16 cellular contexts compared by ENCODE assay signal in genomic region chr3:127677541-127678314, GRCh38. TPM values are rescaled to one million over a fixed set of nuclear protein-coding genes. Genes with fewer than 3 reads are reported as not detected.
A peak's percentile ranks its signal among the peaks of the same experiment; 100 is the strongest.
DNase-seq lines count a peak whose midpoint lies in the region; ATAC-seq, FAIRE-seq and TF ChIP-seq lines count a peak whose summit lies in the region.
"Had no signal": no experiment of that assay in that cellular context is flagged by ENCODE, and none has a peak within 500 bp of the region (broad histone marks: within the 10 kb centered on the region; RNA-seq: fewer than 3 reads in every experiment).

No MANE protein-coding gene starts in this region.

- ATAC-seq in body of pancreas, result no peak
- no peak for ATAC-seq in natural killer cell treated with Interleukin-12 subunit alpha and Interleukin-12 subunit beta and Interleukin-15 and Interleukin-18, amount 100 ng/mL, for 72 hours
- ATAC-seq in GM19397 (IDR thresholded peaks at IDR 0.05; ENCODE audit: unreplicated experiment), result no peak

- H3K4me3 Mint-ChIP-seq in natural killer cell treated with Interleukin-12 subunit alpha and Interleukin-12 subunit beta and Interleukin-15 and Interleukin-18, amount 100 ng/mL, for 72 hours, result no peak overlapping the region
- H3K4me3 Mint-ChIP-seq: activated naive CD4-positive, alpha-beta T cell treated with anti-CD3 and anti-CD28 coated beads, Interleukin-2, amount 50 U/mL, for 24 hours had no signal

- H3K27me3 ChIP-seq in body of pancreas (no peaks in the 10 kb centered on the region), stomach (no peaks in the 10 kb centered on the region)

- 92% methylated on average over 12 to 17 of the region's 17 CpGs for WGBS in body of pancreas, 2 donors
- 87 to 93% (median 92%) methylated on average over 17 of the region's 17 CpGs for WGBS in stomach, 5 donors

- H3K9me3 ChIP-seq in body of pancreas, result no peaks in the 10 kb centered on the region
- H3K9me3 ChIP-seq in stomach, result no peaks in the 10 kb centered on the region

- H3K27ac Mint-ChIP-seq in natural killer cell treated with Interleukin-12 subunit alpha and Interleukin-12 subunit beta and Interleukin-15 and Interleukin-18, amount 100 ng/mL, for 72 hours, result no peak overlapping the region
- H3K27ac Mint-ChIP-seq: activated naive CD4-positive, alpha-beta T cell treated with anti-CD3 and anti-CD28 coated beads, Interleukin-2, amount 50 U/mL, for 24 hours had no signal

- FAIRE-seq in GM12892 (lab: Jason Lieb, UNC), result no peak

- TF ChIP-seq CTCF in body of pancreas (IDR thresholded peaks at IDR 0.05) (no peak), stomach (IDR thresholded peaks at IDR 0.05) (no peak)

- intact Hi-C loops in body of pancreas (cut with DNase I), result no loop called here
- intact Hi-C loops in stomach (cut with DNase I; ENCODE audit: low total_unique reads), result no loop called here

- H3K4me3 ChIP-seq in body of pancreas, result no peak overlapping the region
- no peak overlapping the region for H3K4me3 ChIP-seq in stomach

- H3K9me3 Mint-ChIP-seq in natural killer cell treated with Interleukin-12 subunit alpha and Interleukin-12 subunit beta and Interleukin-15 and Interleukin-18, amount 100 ng/mL, for 72 hours, result no peaks in the 10 kb centered on the region
- H3K9me3 Mint-ChIP-seq: activated naive CD4-positive, alpha-beta T cell treated with anti-CD3 and anti-CD28 coated beads, Interleukin-2, amount 50 U/mL, for 24 hours had no signal

- H3K36me3 Mint-ChIP-seq in natural killer cell treated with Interleukin-12 subunit alpha and Interleukin-12 subunit beta and Interleukin-15 and Interleukin-18, amount 100 ng/mL, for 72 hours, result no peaks in the 10 kb centered on the region
- H3K36me3 Mint-ChIP-seq: activated naive CD4-positive, alpha-beta T cell treated with anti-CD3 and anti-CD28 coated beads, Interleukin-2, amount 50 U/mL, for 24 hours had no signal

- H3K36me3 ChIP-seq in body of pancreas (replicated peaks in 1 of 2; ENCODE audit: insufficient read depth in 1 of 2, low read depth in 2 of 2) (peaks cover 0 to 2% of the 10 kb centered on the region in 2 donors), stomach (peaks cover 14 to 54% (median 49%) of the 10 kb centered on the region in 4 donors)

- peak; percentile 6 for DNase-seq in activated naive CD4-positive, alpha-beta T cell treated with anti-CD3 and anti-CD28 coated beads, Interleukin-2, amount 50 U/mL, for 16 hours
- DNase-seq in activated naive CD4-positive, alpha-beta T cell treated with Interleukin-2 at 50 U/mL for 16 hours, result no peak
- DNase-seq in body of pancreas (peak in 3 of 4 donors; percentile 1 to 5 (median 1)), stomach (peak; percentile 15), GM12892 (ENCODE audit: insufficient read length) (no peak), amygdala (lab: John Stamatoyannopoulos, UW) (no peak)
- peak; percentile 32 for DNase-seq in natural killer cell treated with Interleukin-12 subunit alpha and Interleukin-12 subunit beta and Interleukin-15 and Interleukin-18, amount 100 ng/mL, for 72 hours (ENCODE audit: low spot score)
- DNase-seq: ACHN; effector CD8-positive, alpha-beta T cell; kidney glomerular epithelial cell; NCI-H1092 treated with DMSO at 0.1 percent for 48 hours; NCI-H774; SW 1271 had no signal

- no peaks in the 10 kb centered on the region for H3K27me3 Mint-ChIP-seq in natural killer cell treated with Interleukin-12 subunit alpha and Interleukin-12 subunit beta and Interleukin-15 and Interleukin-18, amount 100 ng/mL, for 72 hours
- H3K27me3 Mint-ChIP-seq: activated naive CD4-positive, alpha-beta T cell treated with anti-CD3 and anti-CD28 coated beads, Interleukin-2, amount 50 U/mL, for 24 hours had no signal

- peaks cover 20 to 22% of the 10 kb centered on the region in 2 donors for H3K4me1 Mint-ChIP-seq in natural killer cell treated with Interleukin-12 subunit alpha and Interleukin-12 subunit beta and Interleukin-15 and Interleukin-18, amount 100 ng/mL, for 72 hours (ENCODE audit: low read depth in 2 of 2)

- H3K27ac ChIP-seq in body of pancreas (no peak overlapping the region), stomach (peak overlapping the region in 2 of 5 donors; percentile 23 to 46)
- H3K27ac ChIP-seq: KMS-11 had no signal

- TF ChIP-seq POLR2A in body of pancreas (IDR thresholded peaks at IDR 0.05), result no peak
- no peak for TF ChIP-seq POLR2A in stomach (IDR thresholded peaks at IDR 0.05)
- no peak for TF ChIP-seq POLR2A in GM12892 (IDR thresholded peaks at IDR 0.05; ENCODE audit: low read depth, low read length)

- H3K4me1 ChIP-seq in body of pancreas (peaks cover 11% of the 10 kb centered on the region), stomach (peaks cover 18 to 27% (median 20%) of the 10 kb centered on the region in 4 donors)

- TF ChIP-seq EP300 in stomach (IDR thresholded peaks at IDR 0.05), result no peak

RNA-seq across cellular contexts. Expression of gene ABTB1, which starts 5.0 kb away (rescaled TPM):
- total RNA-seq in body of pancreas (10 to 100 TPM; 21.4 to 34.0 TPM), stomach (100 to 1,000 TPM in 1 of 5 donors, 10 to 100 TPM in 4; 22.0 to 113 (median 56.6) TPM)
- total RNA-seq in natural killer cell treated with Interleukin-12 subunit alpha and Interleukin-12 subunit beta and Interleukin-15 and Interleukin-18, amount 100 ng/mL, for 72 hours, result 10 to 100 TPM; 16.9 to 18.3 TPM
- 10 to 100 TPM; 25.7 to 36.3 (median 34.4) TPM for polyA plus RNA-seq in stomach
- polyA plus RNA-seq in GM12892 (2012; ENCODE audit: missing spikeins), result 8.1 TPM

RNA-seq across cellular contexts. Expression of gene PODXL2, which starts 48.7 kb away (rescaled TPM):
- 10 to 100 TPM in 1 of 2 donors, 1 to 10 TPM in 1; 8.3 to 14.2 TPM for total RNA-seq in body of pancreas
- total RNA-seq in natural killer cell treated with Interleukin-12 subunit alpha and Interleukin-12 subunit beta and Interleukin-15 and Interleukin-18, amount 100 ng/mL, for 72 hours, result 1 to 10 TPM; 3.1 to 3.4 TPM
- 10 to 100 TPM in 4 of 5 donors, 1 to 10 TPM in 1; 5.3 to 50.9 (median 15.6) TPM for total RNA-seq in stomach
- polyA plus RNA-seq in stomach, result 10 to 100 TPM in 2 of 3 donors, 1 to 10 TPM in 1; 6.3 to 11.6 (median 10.6) TPM
- polyA plus RNA-seq in GM12892 (2012; ENCODE audit: missing spikeins), result 3.8 TPM

Comparison
In these comparisons a context has a peak if more than half of its experiments do, and no peak if none do; other contexts are left out.
1. DNase-seq: peak in activated naive CD4-positive, alpha-beta T cell treated with anti-CD3 and anti-CD28 coated beads, Interleukin-2, amount 50 U/mL, for 16 hours (single experiment), body of pancreas (3 of 4), natural killer cell treated with Interleukin-12 subunit alpha and Interleukin-12 subunit beta and Interleukin-15 and Interleukin-18, amount 100 ng/mL, for 72 hours (single experiment) and stomach (single experiment); none in activated naive CD4-positive, alpha-beta T cell treated with Interleukin-2 at 50 U/mL for 16 hours (single experiment), GM12892 (single experiment) and amygdala (0 of 56).